Comparison of ENCODE assay signal across 10 cellular contexts in the genomic region with DNA sequence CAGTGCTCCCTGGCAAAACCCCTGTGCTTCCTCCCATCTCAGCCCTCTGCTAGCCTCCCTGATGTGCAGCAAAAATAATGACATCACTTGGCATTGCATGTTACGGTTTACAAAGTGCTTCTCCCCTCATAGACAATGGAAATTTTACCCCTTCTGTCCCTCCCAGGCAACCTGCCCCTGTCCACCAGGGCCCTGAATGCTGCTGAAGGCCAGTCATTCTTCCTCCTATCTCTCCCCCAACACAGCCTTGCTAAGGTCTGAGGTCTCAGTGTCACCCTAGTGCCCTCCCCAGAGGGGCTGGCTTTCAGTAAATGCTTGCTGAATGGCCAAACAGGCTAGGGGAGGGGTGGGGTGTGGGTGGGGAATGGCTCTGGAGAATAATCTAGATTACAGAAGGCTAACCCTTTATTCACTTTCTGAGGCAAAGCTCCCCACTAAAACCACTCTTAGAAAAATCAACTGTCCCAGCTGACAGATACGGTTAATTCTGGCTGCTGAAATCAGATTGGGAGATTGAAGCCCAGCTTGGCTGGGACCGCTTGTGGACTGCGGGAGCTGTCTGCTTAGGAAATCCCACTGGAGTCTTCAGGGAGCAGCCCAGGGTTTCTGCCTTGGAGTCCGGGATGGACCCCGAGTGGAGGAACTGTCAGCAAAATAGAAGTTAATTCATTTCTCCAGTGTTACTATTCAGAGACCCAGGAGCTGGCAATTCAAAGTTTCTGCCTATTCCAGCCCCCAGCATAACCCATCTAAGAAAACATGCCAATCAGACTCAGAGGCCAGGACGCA. TPM values are rescaled to one million over a fixed set of nuclear protein-coding genes. Genes with fewer than 3 reads are reported as not detected.
DNase-seq lines count a peak whose midpoint lies in the region; ATAC-seq and TF ChIP-seq lines count a peak whose summit lies in the region.
"Had no signal": no experiment of that assay in that cellular context is flagged by ENCODE, and none has a peak within 500 bp of the region (broad histone marks: within the 10 kb centered on the region; RNA-seq: fewer than 3 reads in every experiment).

No MANE protein-coding gene starts in this region.

- H3K27me3 Mint-ChIP-seq in Caco-2 (ENCODE audit: insufficient read depth, unreplicated experiment) (no peaks in the 10 kb centered on the region), T-cell (no peaks in the 10 kb centered on the region), endothelial cell (ENCODE audit: unreplicated experiment) (peaks cover 10% of the 10 kb centered on the region)

- POLR2A ChIA-PET in Caco-2 (lab: Charles Lee), result no interaction called here
- POLR2A ChIA-PET in T-cell (lab: Charles Lee), result interaction anchor here in 1 of 2 donors (0.5 kb wide), 1 partner anchor 17 kb away, joined by 3 read pairs; no protein-coding TSS in a partner anchor

- ATAC-seq in T-cell (replicated peaks in 1 of 4) (no peak), mucosa of descending colon (no peak), HG03432 (IDR thresholded peaks at IDR 0.05; ENCODE audit: unreplicated experiment) (no peak), HG03354 (IDR thresholded peaks at IDR 0.05; ENCODE audit: poor library complexity, severe bottlenecking, unreplicated experiment) (no peak)

- H3K4me3 ChIP-seq in Caco-2 (ENCODE audit: low read depth, low read length) (no peak overlapping the region), mucosa of descending colon (no peak overlapping the region)

- H3K36me3 ChIP-seq in Caco-2 (ENCODE audit: control insufficient read depth, insufficient read depth, low read length), result peaks cover 4% of the 10 kb centered on the region
- H3K36me3 ChIP-seq in mucosa of descending colon (ENCODE audit: low read depth), result no peaks in the 10 kb centered on the region

- peaks cover 22% of the 10 kb centered on the region for H3K4me1 ChIP-seq in Caco-2
- H3K4me1 ChIP-seq in mucosa of descending colon (ENCODE audit: low read depth), result peaks cover 50% of the 10 kb centered on the region

- H3K4me1 Mint-ChIP-seq in Caco-2 (ENCODE audit: low read depth, unreplicated experiment) (peaks cover 20% of the 10 kb centered on the region), T-cell (peaks cover 95 to 96% (median 96%) of the 10 kb centered on the region in 3 donors), endothelial cell (ENCODE audit: unreplicated experiment) (peaks cover 90% of the 10 kb centered on the region)

- H3K27me3 ChIP-seq in Caco-2 (replicated peaks; ENCODE audit: control insufficient read depth, insufficient read depth, low read length), result no peaks in the 10 kb centered on the region

- H3K9me3 Mint-ChIP-seq in Caco-2 (ENCODE audit: unreplicated experiment), result no peaks in the 10 kb centered on the region
- H3K9me3 Mint-ChIP-seq in T-cell, result no peaks in the 10 kb centered on the region
- no peaks in the 10 kb centered on the region for H3K9me3 Mint-ChIP-seq in endothelial cell (ENCODE audit: unreplicated experiment)

- CTCF ChIA-PET in Caco-2 (lab: Charles Lee), result interaction anchor here (0.5 kb wide), 1 partner anchor 49 kb away, joined by 3 read pairs; no protein-coding TSS in a partner anchor
- CTCF ChIA-PET in T-cell (lab: Charles Lee), result interaction anchor here in 1 of 2 donors (0.6 kb wide), 1 partner anchor 528 kb away, joined by 3 read pairs; no protein-coding TSS in a partner anchor

- peaks cover 29% of the 10 kb centered on the region for H3K36me3 Mint-ChIP-seq in Caco-2 (ENCODE audit: insufficient read depth, unreplicated experiment)
- peaks cover 3% of the 10 kb centered on the region for H3K36me3 Mint-ChIP-seq in T-cell
- H3K36me3 Mint-ChIP-seq in endothelial cell (ENCODE audit: low read depth, unreplicated experiment), result peaks cover 15% of the 10 kb centered on the region

- no peaks in the 10 kb centered on the region for H3K9me3 ChIP-seq in Caco-2
- H3K9me3 ChIP-seq in mucosa of descending colon, result no peaks in the 10 kb centered on the region

- H3K27ac Mint-ChIP-seq in Caco-2 (ENCODE audit: unreplicated experiment) (peak overlapping the region; percentile 26), T-cell (peak overlapping the region; percentile 77 to 78), endothelial cell (ENCODE audit: unreplicated experiment) (peak overlapping the region; percentile 72)

- H3K4me3 Mint-ChIP-seq in Caco-2 (ENCODE audit: unreplicated experiment) (no peak overlapping the region), T-cell (peak overlapping the region in 1 of 3 donors; percentile 65), endothelial cell (ENCODE audit: unreplicated experiment) (peak overlapping the region; percentile 62)

- DNase-seq in Caco-2 (no peak), T-cell (no peak), endothelial cell (ENCODE audit: low spot score) (no peak), occipital lobe (lab: John Stamatoyannopoulos, UW) (peak; percentile 25), mucosa of descending colon (no peak)
- DNase-seq in activated CD4-positive, alpha-beta T cell treated with anti-CD3 and anti-CD28 coated beads for 48 hours, result no peak
- DNase-seq: DMS153, NCI-H1417 treated with DMSO at 0.1 percent for 48 hours had no signal

- no peak for TF ChIP-seq CTCF in Caco-2 (IDR thresholded peaks at IDR 0.05; ENCODE audit: insufficient read depth in 1 of 2, low read depth in 1 of 2, low read length in 1 of 2, severe bottlenecking in 1 of 2, unreplicated experiment in 1 of 2)
- TF ChIP-seq CTCF in endothelial cell (IDR thresholded peaks at IDR 0.05; ENCODE audit: unreplicated experiment), result no peak
- TF ChIP-seq CTCF in mucosa of descending colon (IDR thresholded peaks at IDR 0.05), result no peak

- no TSS peak for BruUV-seq in Caco-2 (replicated peaks; lab: Mats Ljungman, UMichigan)

- intact Hi-C loops in Caco-2 (cut with micrococcal nuclease; ENCODE audit: unreplicated experiment), result no loop called here
- intact Hi-C loops in mucosa of descending colon (cut with DNase I, micrococcal nuclease), result no loop called here

RNA-seq across cellular contexts. Expression of a gene that starts 22.9 kb away (rescaled TPM):
- total RNA-seq in Caco-2 (2022) (169 and 178 TPM in 2 replicates), T-cell (100 to 1,000 TPM in 4 of 5 donors, 10 to 100 TPM in 1; 93.2 to 123 (median 116) TPM), endothelial cell (ENCODE audit: unreplicated experiment) (248 TPM), occipital lobe (109 TPM), mucosa of descending colon (100 to 1,000 TPM; 101 to 113 (median 109) TPM)

Comparison
In these comparisons a context has a peak if more than half of its experiments do, and no peak if none do; other contexts are left out.
1. H3K27ac Mint-ChIP-seq: peak in every context shown above with its lines; median percentile 78 in T-cell; 72 in endothelial cell; 26 in Caco-2.